Comparison of ENCODE assay signal across 10 cellular contexts in the genomic region with DNA sequence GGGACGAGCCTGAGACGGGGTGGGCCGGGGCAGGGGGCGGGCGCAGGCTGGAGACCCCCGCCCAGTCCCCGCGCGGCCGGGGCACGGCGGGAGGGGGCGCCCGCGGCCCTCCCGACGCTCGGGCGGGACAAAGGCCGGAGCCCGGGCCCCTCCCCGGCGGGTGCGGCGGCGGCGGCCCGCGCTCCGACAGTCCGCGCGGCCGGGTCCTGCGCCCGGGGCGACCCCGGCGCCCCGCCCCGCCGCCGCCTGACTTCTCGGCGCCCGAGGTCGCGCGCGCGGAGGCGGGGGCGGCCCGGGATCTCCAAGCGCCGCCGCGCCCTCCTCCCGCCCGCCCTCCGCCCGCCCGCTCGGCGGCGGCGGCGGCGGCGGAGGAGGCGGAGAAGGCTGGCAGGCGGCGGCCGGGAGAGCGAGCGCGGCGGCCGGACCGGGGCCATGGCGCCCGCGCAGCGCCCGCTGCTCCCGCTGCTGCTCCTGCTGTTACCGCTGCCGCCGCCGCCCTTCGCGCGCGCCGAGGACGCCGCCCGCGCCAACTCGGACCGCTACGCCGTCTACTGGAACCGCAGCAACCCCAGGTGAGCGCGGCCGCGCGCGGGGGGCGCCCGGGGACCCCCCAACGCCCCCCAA. TPM values are rescaled to one million over a fixed set of nuclear protein-coding genes. Genes with fewer than 3 reads are reported as not detected.
DNase-seq lines count a peak whose midpoint lies in the region; ATAC-seq, FAIRE-seq and TF ChIP-seq lines count a peak whose summit lies in the region.
"Had no signal": no experiment of that assay in that cellular context is flagged by ENCODE, and none has a peak within 500 bp of the region (broad histone marks: within the 10 kb centered on the region; RNA-seq: fewer than 3 reads in every experiment).

A gene (plus strand): TSS at position 137 of the 624 bp plus-strand sequence. CDS start 296 bp downstream, at position 433.

- no peaks in the 10 kb centered on the region for H3K36me3 Mint-ChIP-seq in activated CD8-positive, alpha-beta memory T cell treated with anti-CD3 and anti-CD28 coated beads, Interleukin-2, amount 10 ng/mL, durations not matched to agents 7 days and 5 days

- H3K4me3 ChIP-seq in RWPE2 (ENCODE audit: severe bottlenecking) (peak within 1 kb of the TSS; percentile 24), esophagus squamous epithelium (peak within 1 kb of the TSS in 2 of 4 donors; percentile 38 to 57), osteoblast (ENCODE audit: insufficient read depth, low read length) (no peak within 1 kb of the TSS)

- H3K4me1 ChIP-seq in RWPE2 (ENCODE audit: insufficient read depth, poor library complexity, severe bottlenecking), result no peaks in the 10 kb centered on the region
- H3K4me1 ChIP-seq in esophagus squamous epithelium, result peaks cover 7 to 50% (median 22%) of the 10 kb centered on the region in 3 donors
- H3K4me1 ChIP-seq in osteoblast (ENCODE audit: insufficient read depth, low read length), result no peaks in the 10 kb centered on the region

- H3K9me3 ChIP-seq in RWPE2 (ENCODE audit: severe bottlenecking) (no peaks in the 10 kb centered on the region), esophagus squamous epithelium (no peaks in the 10 kb centered on the region), osteoblast (ENCODE audit: low read depth, low read length) (no peaks in the 10 kb centered on the region)

- H3K4me2 ChIP-seq in osteoblast (ENCODE audit: insufficient read depth, low read length), result no peak within 1 kb of the TSS

- CTCF ChIA-PET in activated CD8-positive, alpha-beta memory T cell treated with anti-CD3 and anti-CD28 coated beads, Interleukin-2, amount 10 ng/mL, durations not matched to agents 7 days and 5 days (lab: Charles Lee), result no interaction called here

- ATAC-seq in RWPE2 (ENCODE audit: low read depth), result no peak
- no peak for ATAC-seq in activated CD8-positive, alpha-beta memory T cell treated with anti-CD3 and anti-CD28 coated beads, Interleukin-2, amount 10 ng/mL, durations not matched to agents 7 days and 5 days

- no CpG with 5 or more reads among the region's 113 CpGs for WGBS in esophagus squamous epithelium, 2 donors

- no peaks in the 10 kb centered on the region for H3K79me2 ChIP-seq in osteoblast (ENCODE audit: insufficient read depth, low read length)

- H3K9me3 Mint-ChIP-seq in activated CD8-positive, alpha-beta memory T cell treated with anti-CD3 and anti-CD28 coated beads, Interleukin-2, amount 10 ng/mL, durations not matched to agents 7 days and 5 days (ENCODE audit: low read depth), result no peaks in the 10 kb centered on the region

- H2AFZ ChIP-seq in osteoblast (ENCODE audit: low read length), result no peak within 1 kb of the TSS

- H4K20me1 ChIP-seq in osteoblast (ENCODE audit: insufficient read depth, low read length), result peaks cover 4% of the 10 kb centered on the region

- H3K27me3 Mint-ChIP-seq in activated CD8-positive, alpha-beta memory T cell treated with anti-CD3 and anti-CD28 coated beads, Interleukin-2, amount 10 ng/mL, durations not matched to agents 7 days and 5 days, result peaks cover 30% of the 10 kb centered on the region

- H3K27me3 ChIP-seq in RWPE2 (ENCODE audit: insufficient read depth, poor library complexity, severe bottlenecking) (peaks cover 35% of the 10 kb centered on the region), esophagus squamous epithelium (peaks cover 15 to 81% (median 24%) of the 10 kb centered on the region in 4 donors), osteoblast (ENCODE audit: insufficient read depth, low read length) (peaks cover 38% of the 10 kb centered on the region)

- no peaks in the 10 kb centered on the region for H3K36me3 ChIP-seq in RWPE2 (ENCODE audit: low read depth)
- H3K36me3 ChIP-seq in esophagus squamous epithelium, result no peaks in the 10 kb centered on the region
- H3K36me3 ChIP-seq in osteoblast (ENCODE audit: insufficient read depth, low read length), result no peaks in the 10 kb centered on the region

- no peak for TF ChIP-seq POLR2A in esophagus squamous epithelium (IDR thresholded peaks at IDR 0.05)

- intact Hi-C loops in esophagus squamous epithelium (cut with DNase I), result loop anchor here (10.0 kb wide), 1 partner anchor 169 kb away; a partner anchor contains a TSS

- no peak for FAIRE-seq in RCC 7860 (lab: Jason Lieb, UNC)

- H3K4me3 Mint-ChIP-seq in activated CD8-positive, alpha-beta memory T cell treated with anti-CD3 and anti-CD28 coated beads, Interleukin-2, amount 10 ng/mL, durations not matched to agents 7 days and 5 days, result no peak within 1 kb of the TSS

- H3K4me1 Mint-ChIP-seq in activated CD8-positive, alpha-beta memory T cell treated with anti-CD3 and anti-CD28 coated beads, Interleukin-2, amount 10 ng/mL, durations not matched to agents 7 days and 5 days, result peaks cover 1% of the 10 kb centered on the region

- no peak within 1 kb of the TSS for H3K27ac Mint-ChIP-seq in activated CD8-positive, alpha-beta memory T cell treated with anti-CD3 and anti-CD28 coated beads, Interleukin-2, amount 10 ng/mL, durations not matched to agents 7 days and 5 days

- TF ChIP-seq CTCF in RWPE2 (IDR thresholded peaks at IDR 0.05; ENCODE audit: poor library complexity, severe bottlenecking), result peak; percentile 16
- TF ChIP-seq CTCF in esophagus squamous epithelium (IDR thresholded peaks at IDR 0.05), result no peak
- no peak for TF ChIP-seq CTCF in osteoblast (IDR thresholded peaks at IDR 0.05; ENCODE audit: extremely low read depth, low read depth, low read length)

- peak; percentile 61 for DNase-seq in DMS 273 (lab: John Stamatoyannopoulos, UW; ENCODE audit: unreplicated experiment)
- DNase-seq in DMS 273 treated with DMSO at 0.1 percent for 48 hours (lab: John Stamatoyannopoulos, UW), result no peak
- DNase-seq in RWPE2 (ENCODE audit: low spot score), result no peak
- DNase-seq in esophagus squamous epithelium (lab: John Stamatoyannopoulos, UW), result no peak
- peak; percentile 94 for DNase-seq in osteoblast (ENCODE audit: insufficient read length, low spot score, missing footprints)
- DNase-seq in activated CD8-positive, alpha-beta memory T cell treated with anti-CD3 and anti-CD28 coated beads, Interleukin-2, amount 10 ng/mL, durations not matched to agents 7 days and 5 days, result no peak
- DNase-seq in RCC 7860 (ENCODE audit: low spot score), result no peak
- DNase-seq in stimulated activated CD4-positive, alpha-beta T cell treated with anti-CD3 and anti-CD28 coated beads, Interleukin-4, amount 100 ng/mL, for 1 hour, result no peak
- DNase-seq: activated effector memory CD4-positive, alpha-beta T cell treated with anti-CD3 and anti-CD28 coated beads, Interleukin-2, amount 50 U/mL, for 16 hours had no signal

- H3K27ac ChIP-seq in RWPE2 (ENCODE audit: poor library complexity, severe bottlenecking) (no peak within 1 kb of the TSS), esophagus squamous epithelium (peak within 1 kb of the TSS; percentile 5 to 72 (median 62)), osteoblast (ENCODE audit: low read depth, low read length) (no peak within 1 kb of the TSS)

RNA-seq across cellular contexts. Expression of the gene that starts here (rescaled TPM):
- total RNA-seq in esophagus squamous epithelium (not detected), osteoblast (not detected in 2 replicates)
- total RNA-seq in activated CD8-positive, alpha-beta memory T cell treated with anti-CD3 and anti-CD28 coated beads, Interleukin-2, amount 10 ng/mL, durations not matched to agents 7 days and 5 days, result not detected
- total RNA-seq: subcutaneous adipose tissue had no signal

Comparison
In these comparisons a context has a peak if more than half of its experiments do, and no peak if none do; other contexts are left out.
1. Peak in DNase-seq in osteoblast; RNA of the gene not detected or under 1 TPM.
2. H3K27ac ChIP-seq: peak in esophagus squamous epithelium (4 of 4); none in RWPE2 (single experiment) and osteoblast (single experiment).